30 cellular contexts compared by ENCODE assay signal in the genomic region with DNA sequence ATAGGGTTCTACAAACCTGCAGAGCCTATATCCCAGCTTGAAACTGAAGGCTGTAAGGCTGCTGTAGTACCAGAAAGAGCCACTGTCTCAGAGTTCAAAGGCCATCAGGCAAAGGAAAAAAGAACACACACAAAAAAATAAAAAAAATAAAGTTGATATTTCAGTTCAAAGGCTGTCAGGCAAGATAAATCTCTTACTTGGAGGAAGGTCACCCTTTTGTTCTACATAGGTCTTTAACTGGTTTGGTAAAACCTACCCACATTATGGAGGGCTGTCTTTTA. TPM values are rescaled to one million over a fixed set of nuclear protein-coding genes. Genes with fewer than 3 reads are reported as not detected.
DNase-seq lines count a peak whose midpoint lies in the region; ATAC-seq and TF ChIP-seq lines count a peak whose summit lies in the region.
"Had no signal": no experiment of that assay in that cellular context is flagged by ENCODE, and none has a peak within 500 bp of the region (broad histone marks: within the 10 kb centered on the region; RNA-seq: fewer than 3 reads in every experiment).

No MANE protein-coding gene starts in this region.

- no peak for TF ChIP-seq POLR2A in testis (IDR thresholded peaks at IDR 0.05)

- TF ChIP-seq CTCF in HFFc6 (IDR thresholded peaks at IDR 0.05) (no peak; the same call in none of the 2 replicates), brain microvascular endothelial cell (IDR thresholded peaks at IDR 0.05; ENCODE audit: low read depth, low read length, missing control alignments) (peak; percentile 37), fibroblast of the aortic adventitia (IDR thresholded peaks at IDR 0.05; ENCODE audit: insufficient read depth, low read length) (peak; percentile 29), testis (IDR thresholded peaks at IDR 0.05) (no peak)

- no peak overlapping the region for H3K4me3 Mint-ChIP-seq in HFFc6
- H3K4me3 Mint-ChIP-seq: activated CD4-positive, alpha-beta T cell treated with anti-CD3 and anti-CD28 coated beads, Interleukin-2, amount 10 ng/mL, durations not matched to agents 24 days and 14 days; activated naive CD8-positive, alpha-beta T cell; central memory CD8-positive, alpha-beta T cell; naive B cell had no signal

- in situ Hi-C loops in brain microvascular endothelial cell (cut with HindIII; ENCODE audit: low pct_ligation_motif_present, low sequenced_read_pairs): no loop called here

- no peak overlapping the region for H3K27ac ChIP-seq in brain microvascular endothelial cell
- H3K27ac ChIP-seq in temporal lobe (ENCODE audit: low read depth, low read length): peak overlapping the region; percentile 31
- no peak overlapping the region for H3K27ac ChIP-seq in testis
- H3K27ac ChIP-seq: neutrophil, prostate gland had no signal

- DNase-seq in HFFc6 (no peak), brain microvascular endothelial cell (no peak), fibroblast of the aortic adventitia (ENCODE audit: low read depth) (no peak), retina (no peak), testis (no peak)
- DNase-seq: activated CD4-positive, alpha-beta T cell treated with anti-CD3 and anti-CD28 coated beads, Interleukin-2, amount 10 ng/mL, durations not matched to agents 24 days and 14 days; activated effector memory CD4-positive, alpha-beta T cell treated with anti-CD3 and anti-CD28 coated beads, Interleukin-2, amount 50 U/mL, for 16 hours; activated T-cell treated with anti-CD3 and anti-CD28 coated beads, Interleukin-2, amount 50 U/mL, for 1 hour; glutamatergic neuron; GOT3; left ventricle myocardium superior; naive B cell; NCI-H1092; NCI-H1694; stimulated activated CD4-positive, alpha-beta T cell treated with anti-CD3 and anti-CD28 coated beads, Interleukin-15, amount 100 ng/mL, for 24 hours; stimulated activated CD4-positive, alpha-beta T cell treated with anti-CD3 and anti-CD28 coated beads, Interleukin-4, amount 100 ng/mL, for 4 hours; T1000 had no signal

- peak overlapping the region; percentile 42; the same call in 1 of the 2 replicates for H3K27ac Mint-ChIP-seq in HFFc6
- H3K27ac Mint-ChIP-seq: activated CD4-positive, alpha-beta T cell treated with anti-CD3 and anti-CD28 coated beads, Interleukin-2, amount 10 ng/mL, durations not matched to agents 24 days and 14 days; activated naive CD8-positive, alpha-beta T cell; naive B cell had no signal

- ATAC-seq in GM19023 (IDR thresholded peaks at IDR 0.05; ENCODE audit: unreplicated experiment): no peak
- ATAC-seq: left ventricle myocardium superior, sciatic nerve had no signal

- intact Hi-C loops in testis (cut with DNase I; ENCODE audit: low total_unique reads): no loop called here

- no peak overlapping the region for H3K4me3 ChIP-seq in brain microvascular endothelial cell (ENCODE audit: low read depth, low read length)
- H3K4me3 ChIP-seq in fibroblast of the aortic adventitia (ENCODE audit: low read depth, low read length): no peak overlapping the region
- no peak overlapping the region for H3K4me3 ChIP-seq in testis
- H3K4me3 ChIP-seq: K562, prostate gland had no signal

- H3K9me3 ChIP-seq in testis: no peaks in the 10 kb centered on the region
- H3K9me3 ChIP-seq: neutrophil, prostate gland had no signal

- H3K36me3 ChIP-seq in brain microvascular endothelial cell (replicated peaks) (no peaks in the 10 kb centered on the region), testis (ENCODE audit: low read depth, missing control alignments) (no peaks in the 10 kb centered on the region)
- H3K36me3 ChIP-seq: neutrophil, prostate gland had no signal

- H3K4me1 ChIP-seq in testis: peaks cover 21% of the 10 kb centered on the region

- H3K36me3 Mint-ChIP-seq in HFFc6 (ENCODE audit: low read depth): no peaks in the 10 kb centered on the region
- H3K36me3 Mint-ChIP-seq: activated naive CD8-positive, alpha-beta T cell; naive B cell had no signal

- no peaks in the 10 kb centered on the region for H3K9me3 Mint-ChIP-seq in HFFc6
- H3K9me3 Mint-ChIP-seq: activated CD4-positive, alpha-beta T cell treated with anti-CD3 and anti-CD28 coated beads, Interleukin-2, amount 10 ng/mL, durations not matched to agents 24 days and 14 days had no signal

- peaks cover 36% of the 10 kb centered on the region for H3K4me1 Mint-ChIP-seq in HFFc6 (ENCODE audit: low read depth)
- H3K4me1 Mint-ChIP-seq: activated CD4-positive, alpha-beta T cell treated with anti-CD3 and anti-CD28 coated beads, Interleukin-2, amount 10 ng/mL, durations not matched to agents 24 days and 14 days; central memory CD8-positive, alpha-beta T cell; naive B cell had no signal

- H3K27me3 ChIP-seq in brain microvascular endothelial cell (replicated peaks) (no peaks in the 10 kb centered on the region), testis (no peaks in the 10 kb centered on the region)
- H3K27me3 ChIP-seq: neutrophil had no signal

- peaks cover 2% of the 10 kb centered on the region for H3K27me3 Mint-ChIP-seq in HFFc6 (ENCODE audit: insufficient read depth)
- H3K27me3 Mint-ChIP-seq: activated CD4-positive, alpha-beta T cell treated with anti-CD3 and anti-CD28 coated beads, Interleukin-2, amount 10 ng/mL, durations not matched to agents 24 days and 14 days; activated naive CD8-positive, alpha-beta T cell had no signal

RNA-seq across cellular contexts. Expression of a gene that starts 12.0 kb away (rescaled TPM):
- not detected for total RNA-seq in HFFc6 (2021; fragmentation: NEBNext Ultra II Directional; extraction: Animal tissue kit (Norgen Biotek cat#: 25700))
- total RNA-seq in fibroblast of the aortic adventitia (ENCODE audit: low replicate concordance): 5.7 and 20.5 TPM in 2 replicates
- 0.25 TPM for total RNA-seq in temporal lobe
- 10 to 100 TPM; 13.0 to 14.9 TPM for total RNA-seq in testis
- 13.6 TPM for polyA plus RNA-seq in testis (ENCODE audit: insufficient read depth, low read depth, low replicate concordance)
- total RNA-seq: activated CD4-positive, alpha-beta T cell treated with anti-CD3 and anti-CD28 coated beads, Interleukin-2, amount 10 ng/mL, durations not matched to agents 24 days and 14 days; activated CD8-positive, alpha-beta memory T cell treated with anti-CD3 and anti-CD28 coated beads for 36 hours; dermis microvascular lymphatic vessel endothelial cell; HT1080; K562; NCI-H460 had no signal
- polyA plus RNA-seq: K562, keratinocyte had no signal

Comparison
In these comparisons a context has a peak if more than half of its experiments do, and no peak if none do; other contexts are left out.
1. CTCF ChIP-seq: peak in brain microvascular endothelial cell (single experiment) and fibroblast of the aortic adventitia (single experiment); none in HFFc6 (single experiment) and testis (0 of 3).